ENCODE assay signal across 8 cellular contexts in the genomic region with DNA sequence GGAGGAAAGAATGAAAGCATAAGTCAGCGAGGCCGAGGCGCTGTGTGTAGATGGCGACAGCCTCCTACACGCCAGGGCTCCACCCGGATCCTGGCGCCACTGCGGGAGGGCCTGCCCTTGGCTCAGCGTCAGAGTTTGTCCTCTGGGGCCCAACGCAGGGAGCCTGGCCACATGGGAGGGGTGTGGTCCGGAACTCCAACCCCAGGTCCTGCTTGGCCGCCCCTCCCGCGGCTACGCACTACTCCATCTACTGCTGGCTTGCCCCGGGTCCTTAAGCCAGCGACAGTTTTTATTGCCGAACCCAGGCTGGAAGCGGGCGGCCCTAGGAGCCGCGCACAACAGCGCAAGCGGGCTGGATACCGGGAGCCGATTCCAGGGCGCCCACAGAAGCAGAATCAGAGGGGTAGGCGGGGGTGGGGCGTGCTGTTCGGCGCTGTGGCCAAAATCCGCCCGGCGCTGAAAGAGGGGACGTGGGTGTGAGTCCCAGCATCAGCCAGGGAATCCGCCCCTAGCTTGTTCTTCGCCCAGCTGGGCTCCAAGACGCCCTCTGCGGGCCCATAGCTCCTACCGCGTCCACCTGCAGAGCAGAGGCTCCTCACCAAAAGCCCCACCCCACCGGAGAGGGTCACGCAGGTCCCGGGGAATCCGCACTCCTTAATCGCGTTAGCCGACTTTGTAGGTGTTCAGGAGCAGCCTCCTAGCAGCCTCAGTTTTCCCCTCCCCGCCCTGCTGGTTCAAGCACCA. TPM values are rescaled to one million over a fixed set of nuclear protein-coding genes. Genes with fewer than 3 reads are reported as not detected.
DNase-seq lines count a peak whose midpoint lies in the region; ATAC-seq, FAIRE-seq and TF ChIP-seq lines count a peak whose summit lies in the region.

No MANE protein-coding gene starts in this region.

- peak overlapping the region; percentile 57 for H3K9ac ChIP-seq in HepG2 (ENCODE audit: insufficient read depth, low read depth, low read length)

- TF ChIP-seq EP300 in HepG2 (IDR thresholded peaks at IDR 0.05; ENCODE audit: low read depth in 2 of 2, low read length in 2 of 2) (peak in 1 of 2 experiments; percentile 50; a peak in 1 of 4 replicates), HepG2 (CRISPR knock-in tag; IDR thresholded peaks at IDR 0.05; ENCODE audit: borderline replicate concordance) (no peak; the same call in 1 of the 2 replicates)

- peak; percentile 36 for FAIRE-seq in GM12892 (lab: Jason Lieb, UNC)
- peak; percentile 91 for FAIRE-seq in HepG2 (lab: Jason Lieb, UNC)

- peak overlapping the region; percentile 99 for H3K4me2 ChIP-seq in HepG2 (ENCODE audit: low read depth, low read length)

- TF ChIP-seq RAD21 in HepG2 (CRISPR knock-in tag; IDR thresholded peaks at IDR 0.05): peak; percentile 47

- BruUV-seq in HepG2 (replicated peaks; lab: Mats Ljungman, UMichigan): no TSS peak

- ATAC-seq in HepG2: peak; percentile 70

- peaks cover 24% of the 10 kb centered on the region for H3K79me2 ChIP-seq in HepG2 (ENCODE audit: insufficient read depth, low read length)

- no peaks in the 10 kb centered on the region for H3K36me3 ChIP-seq in HepG2 (replicated peaks in 1 of 2; ENCODE audit: control insufficient read depth in 1 of 2, insufficient read depth in 2 of 2, low read length in 2 of 2)

- no peak overlapping the region for H2AFZ ChIP-seq in HepG2 (ENCODE audit: low read length)

- in situ Hi-C loops in HepG2 (cut with HindIII; ENCODE audit: extremely low pct_ligation_motif_present, low pct_unique_long_range_greater_than_20kb): loop anchor here (5.0 kb wide), 1 partner anchor 34 kb away; a partner anchor contains a TSS

- WGBS in HepG2 (ENCODE audit: low lambda C conversion rate): 1% methylated on average over 12 of the region's 49 CpGs

- H3K4me3 ChIP-seq in HepG2 (replicated peaks in 1 of 3; ENCODE audit: insufficient read depth in 1 of 3, low read depth in 2 of 3, low read length in 3 of 3): peak overlapping the region; percentile 60 to 81 (median 62)

- peak overlapping the region; percentile 94 for H3K27ac ChIP-seq in VCaP
- peak overlapping the region; percentile 81 for H3K27ac ChIP-seq in HepG2 (ENCODE audit: extremely low read length, insufficient read depth, low read length)

- peaks cover 2 to 11% of the 10 kb centered on the region in 2 experiments; a peak in 4 of 5 replicates for H3K27me3 ChIP-seq in HepG2 (ENCODE audit: control insufficient read depth in 1 of 2, insufficient read depth in 2 of 2, low read length in 2 of 2)

- peak; percentile 85 for DNase-seq in A172 (ENCODE audit: low spot score)
- peak; percentile 58 for DNase-seq in GM12892 (ENCODE audit: insufficient read length)
- DNase-seq in NCI-H146 (lab: John Stamatoyannopoulos, UW): peak; percentile 79
- peak; percentile 49 for DNase-seq in dedifferentiated amniotic fluid mesenchymal stem cell (ENCODE audit: extremely low spot score)
- peak; percentile 86 for DNase-seq in HepG2 (ENCODE audit: low spot score)
- DNase-seq in stimulated activated naive CD4-positive, alpha-beta T cell (lab: John Stamatoyannopoulos, UW): peak in 5 of 6 experiments; percentile 19 to 45 (median 31)
- DNase-seq in GOT3 (lab: John Stamatoyannopoulos, UW): no peak

- no peaks in the 10 kb centered on the region for H4K20me1 ChIP-seq in HepG2 (ENCODE audit: insufficient read depth, low read length)

- H3K4me1 ChIP-seq in HepG2 (ENCODE audit: insufficient read depth, low read length): peaks cover 34% of the 10 kb centered on the region

- CTCF ChIA-PET in HepG2 (lab: Yijun Ruan, JAX; ENCODE audit: low intra/inter-chr PET ratio, low total read pairs): interaction anchor here (1.4 to 3.8 kb wide), 3 partner anchors 16 to 47 kb away, joined by 3 to 45 read pairs (median 13); no protein-coding TSS in a partner anchor

- intact Hi-C loops in HepG2 (cut with micrococcal nuclease; ENCODE audit: unreplicated experiment): loop anchor here (1.0 to 5.0 kb wide), 3 partner anchors 25 to 48 kb away; a partner anchor contains a TSS

- no peaks in the 10 kb centered on the region for H3K9me3 ChIP-seq in HepG2 (ENCODE audit: low read length)

- TF ChIP-seq POLR2A in GM12892 (IDR thresholded peaks at IDR 0.05; ENCODE audit: low read depth, low read length) (no peak), HepG2 (IDR thresholded peaks at IDR 0.05; ENCODE audit: insufficient read depth in 1 of 2, low read depth in 2 of 2, low read length in 2 of 2) (peak in 1 of 2 experiments; percentile 63; a peak in 2 of 4 replicates)

- TF ChIP-seq CTCF in VCaP (conservative IDR thresholded peaks at IDR 0.05): peak; percentile 74
- TF ChIP-seq CTCF in HepG2 (CRISPR knock-in tag; IDR thresholded peaks at IDR 0.05): peak; percentile 76

- POLR2A ChIA-PET in HepG2 (lab: Yijun Ruan, JAX): interaction anchor here (1.0 to 9.0 kb wide), 8 partner anchors 16 to 75 kb away, joined by 3 to 141 read pairs (median 6); no protein-coding TSS in a partner anchor

RNA-seq across cellular contexts. Expression of a gene that starts 4.5 kb away (rescaled TPM):
- total RNA-seq in A172 (2014; rRNA removed; shearing (Covaris generic)): 19.3 and 25.0 TPM in 2 replicates
- polyA plus RNA-seq in GM12892 (2012; ENCODE audit: missing spikeins): 0.66 TPM
- total RNA-seq in HepG2 (2016; rRNA removed; fragmentation: Illumina TruSeq; extraction: Trizol): 18.0 and 27.7 TPM in 2 replicates
- total RNA-seq in HepG2 (2016; cell fraction: cytosol; rRNA removed; fragmentation: Illumina TruSeq; extraction: Trizol; ENCODE audit: low read depth): 8.5 and 8.9 TPM in 2 replicates
- total RNA-seq in HepG2 (2016; cell fraction: insoluble cytoplasmic fraction; rRNA removed; fragmentation: Illumina TruSeq; extraction: Trizol): 14.9 and 26.2 TPM in 2 replicates
- 21.1 and 23.2 TPM in 2 replicates for total RNA-seq in HepG2 (2016; cell fraction: membrane; rRNA removed; fragmentation: Illumina TruSeq; extraction: Trizol)
- 32.0 and 35.5 TPM in 2 replicates for total RNA-seq in HepG2 (2016; cell fraction: nucleus; rRNA removed; fragmentation: Illumina TruSeq; extraction: Trizol)
- polyA plus RNA-seq in HepG2 (2011; rRNA removed): 16.7 and 16.8 TPM in 2 replicates
- 12.0 and 21.9 TPM in 2 replicates for polyA plus RNA-seq in HepG2 (2011; cell fraction: cytosol; rRNA removed)
- polyA plus RNA-seq in HepG2 (2011; cell fraction: nucleus; rRNA removed): 46.9 and 60.7 TPM in 2 replicates
- polyA plus RNA-seq in HepG2 (2012): 10.6 and 15.7 TPM in 2 replicates
- polyA plus RNA-seq in HepG2 (2016; cell fraction: cytosol; fragmentation: Illumina TruSeq; extraction: Trizol; ENCODE audit: low read depth): 6.1 and 8.0 TPM in 2 replicates
- 14.9 and 20.6 TPM in 2 replicates for polyA plus RNA-seq in HepG2 (2016; cell fraction: insoluble cytoplasmic fraction; fragmentation: Illumina TruSeq; extraction: Trizol; ENCODE audit: low read depth)
- polyA plus RNA-seq in HepG2 (2016; cell fraction: membrane; fragmentation: Illumina TruSeq; extraction: Trizol; ENCODE audit: low read depth): 16.2 and 17.5 TPM in 2 replicates
- polyA plus RNA-seq in HepG2 (2016; cell fraction: nucleus; fragmentation: Illumina TruSeq; extraction: Trizol; ENCODE audit: insufficient read depth, low read depth): 52.2 and 57.1 TPM in 2 replicates
- polyA minus RNA-seq in HepG2 (2011; rRNA and poly(A)+ RNA removed; ENCODE audit: low replicate concordance): 32.5 and 65.2 TPM in 2 replicates
- polyA minus RNA-seq in HepG2 (2011; cell fraction: cytosol; rRNA and poly(A)+ RNA removed): 8.6 and 15.6 TPM in 2 replicates
- 36.6 and 46.4 TPM in 2 replicates for polyA minus RNA-seq in HepG2 (2011; cell fraction: nucleus; rRNA and poly(A)+ RNA removed)

RNA-seq across cellular contexts. Expression of a gene that starts 35.3 kb away (rescaled TPM):
- 78.0 and 80.5 TPM in 2 replicates for total RNA-seq in A172 (2014; rRNA removed; shearing (Covaris generic))
- 2.2 TPM for polyA plus RNA-seq in GM12892 (2012; ENCODE audit: missing spikeins)
- 11.9 and 16.8 TPM in 2 replicates for total RNA-seq in HepG2 (2016; rRNA removed; fragmentation: Illumina TruSeq; extraction: Trizol)
- 2.4 and 4.1 TPM in 2 replicates for total RNA-seq in HepG2 (2016; cell fraction: cytosol; rRNA removed; fragmentation: Illumina TruSeq; extraction: Trizol; ENCODE audit: low read depth)
- 10.6 and 15.0 TPM in 2 replicates for total RNA-seq in HepG2 (2016; cell fraction: insoluble cytoplasmic fraction; rRNA removed; fragmentation: Illumina TruSeq; extraction: Trizol)
- 9.3 and 10.0 TPM in 2 replicates for total RNA-seq in HepG2 (2016; cell fraction: membrane; rRNA removed; fragmentation: Illumina TruSeq; extraction: Trizol)
- 18.9 and 21.6 TPM in 2 replicates for total RNA-seq in HepG2 (2016; cell fraction: nucleus; rRNA removed; fragmentation: Illumina TruSeq; extraction: Trizol)
- 71.5 and 86.1 TPM in 2 replicates for polyA plus RNA-seq in HepG2 (2011; rRNA removed)
- 38.5 and 39.6 TPM in 2 replicates for polyA plus RNA-seq in HepG2 (2011; cell fraction: cytosol; rRNA removed)
- 337 and 354 TPM in 2 replicates for polyA plus RNA-seq in HepG2 (2011; cell fraction: nucleus; rRNA removed)
- polyA plus RNA-seq in HepG2 (2012): 24.0 and 38.4 TPM in 2 replicates
- polyA plus RNA-seq in HepG2 (2016; cell fraction: cytosol; fragmentation: Illumina TruSeq; extraction: Trizol; ENCODE audit: low read depth): 3.0 and 4.5 TPM in 2 replicates
- polyA plus RNA-seq in HepG2 (2016; cell fraction: insoluble cytoplasmic fraction; fragmentation: Illumina TruSeq; extraction: Trizol; ENCODE audit: low read depth): 14.7 and 15.8 TPM in 2 replicates
- 9.2 and 10.1 TPM in 2 replicates for polyA plus RNA-seq in HepG2 (2016; cell fraction: membrane; fragmentation: Illumina TruSeq; extraction: Trizol; ENCODE audit: low read depth)
- 49.5 and 57.7 TPM in 2 replicates for polyA plus RNA-seq in HepG2 (2016; cell fraction: nucleus; fragmentation: Illumina TruSeq; extraction: Trizol; ENCODE audit: insufficient read depth, low read depth)
- 78.6 and 219 TPM in 2 replicates for polyA minus RNA-seq in HepG2 (2011; rRNA and poly(A)+ RNA removed; ENCODE audit: low replicate concordance)
- polyA minus RNA-seq in HepG2 (2011; cell fraction: cytosol; rRNA and poly(A)+ RNA removed): 20.9 and 30.7 TPM in 2 replicates
- 46.2 and 58.2 TPM in 2 replicates for polyA minus RNA-seq in HepG2 (2011; cell fraction: nucleus; rRNA and poly(A)+ RNA removed)

RNA-seq across cellular contexts. Expression of a gene that starts 35.4 kb away (rescaled TPM):
- total RNA-seq in A172 (2014; rRNA removed; shearing (Covaris generic)): 2.2 and 5.0 TPM in 2 replicates
- polyA plus RNA-seq in GM12892 (2012; ENCODE audit: missing spikeins): 0.15 TPM
- total RNA-seq in HepG2 (2016; rRNA removed; fragmentation: Illumina TruSeq; extraction: Trizol): 0.60 and 0.73 TPM in 2 replicates
- total RNA-seq in HepG2 (2016; cell fraction: cytosol; rRNA removed; fragmentation: Illumina TruSeq; extraction: Trizol; ENCODE audit: low read depth): 0.51 and 0.62 TPM in 2 replicates
- total RNA-seq in HepG2 (2016; cell fraction: insoluble cytoplasmic fraction; rRNA removed; fragmentation: Illumina TruSeq; extraction: Trizol): 0.42 and 1.1 TPM in 2 replicates
- 0.40 and 0.65 TPM in 2 replicates for total RNA-seq in HepG2 (2016; cell fraction: membrane; rRNA removed; fragmentation: Illumina TruSeq; extraction: Trizol)
- total RNA-seq in HepG2 (2016; cell fraction: nucleus; rRNA removed; fragmentation: Illumina TruSeq; extraction: Trizol): 1.1 and 1.3 TPM in 2 replicates
- 0.58 and 0.78 TPM in 2 replicates for polyA plus RNA-seq in HepG2 (2011; rRNA removed)
- polyA plus RNA-seq in HepG2 (2011; cell fraction: cytosol; rRNA removed): 0.42 TPM in 2 replicates
- polyA plus RNA-seq in HepG2 (2011; cell fraction: nucleus; rRNA removed): 3.9 and 4.2 TPM in 2 replicates
- 1.4 and 1.9 TPM in 2 replicates for polyA plus RNA-seq in HepG2 (2012)
- polyA plus RNA-seq in HepG2 (2016; cell fraction: cytosol; fragmentation: Illumina TruSeq; extraction: Trizol; ENCODE audit: low read depth): 0.14 and 0.16 TPM in 2 replicates
- polyA plus RNA-seq in HepG2 (2016; cell fraction: insoluble cytoplasmic fraction; fragmentation: Illumina TruSeq; extraction: Trizol; ENCODE audit: low read depth): 0.49 and 0.68 TPM in 2 replicates
- 0.29 and 0.30 TPM in 2 replicates for polyA plus RNA-seq in HepG2 (2016; cell fraction: membrane; fragmentation: Illumina TruSeq; extraction: Trizol; ENCODE audit: low read depth)
- 1.2 and 1.4 TPM in 2 replicates for polyA plus RNA-seq in HepG2 (2016; cell fraction: nucleus; fragmentation: Illumina TruSeq; extraction: Trizol; ENCODE audit: insufficient read depth, low read depth)
- polyA minus RNA-seq in HepG2 (2011; rRNA and poly(A)+ RNA removed; ENCODE audit: low replicate concordance): 1.4 and 3.3 TPM in 2 replicates
- 0.49 TPM in 1 of 2 replicates, not detected in the other for polyA minus RNA-seq in HepG2 (2011; cell fraction: cytosol; rRNA and poly(A)+ RNA removed)
- 1.2 and 1.3 TPM in 2 replicates for polyA minus RNA-seq in HepG2 (2011; cell fraction: nucleus; rRNA and poly(A)+ RNA removed)
